In the genomic region with DNA sequence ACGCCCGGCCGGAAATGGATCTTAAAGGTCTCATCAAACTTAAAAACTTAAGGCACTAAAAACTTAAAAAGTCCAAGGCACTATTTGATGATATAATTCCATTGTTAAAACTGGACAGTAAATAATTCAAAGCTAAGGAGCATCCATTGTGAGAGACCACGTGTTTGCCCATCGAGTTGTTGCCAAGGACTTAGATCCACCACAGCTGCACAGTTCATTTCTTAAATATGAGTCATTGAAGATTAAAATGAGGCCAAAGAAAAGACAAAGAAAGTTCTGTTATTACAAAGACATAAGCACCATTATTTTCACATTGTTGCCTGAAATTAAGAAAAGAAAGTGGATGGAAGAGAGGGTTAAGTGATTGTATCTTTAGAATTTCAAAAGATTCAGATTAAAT, we compare ENCODE assay signal across 13 cellular contexts.
DNase-seq lines count a peak whose midpoint lies in the region; ATAC-seq, FAIRE-seq and TF ChIP-seq lines count a peak whose summit lies in the region.
"Had no signal": no experiment of that assay in that cellular context is flagged by ENCODE, and none has a peak within 500 bp of the region (broad histone marks: within the 10 kb centered on the region; RNA-seq: fewer than 3 reads in every experiment).

No MANE protein-coding gene starts in this region.

- no peak for ATAC-seq in GM21723 (IDR thresholded peaks at IDR 0.05; ENCODE audit: unreplicated experiment)
- no peak for ATAC-seq in GM19463 (IDR thresholded peaks at IDR 0.05; ENCODE audit: unreplicated experiment)
- ATAC-seq: activated CD4-positive, CD25-positive, alpha-beta regulatory T cell treated with anti-CD3 and anti-CD28 coated beads, Interleukin-2, amount 50 U/mL, for 24 hours; activated naive CD8-positive, alpha-beta T cell treated with anti-CD3 and anti-CD28 coated beads, Interleukin-2, amount 50 U/mL, for 24 hours; right lobe of liver had no signal

- no peak for FAIRE-seq in urothelium cell line (lab: Jason Lieb, UNC)

- peak; percentile 36 for DNase-seq in HS-5 (ENCODE audit: low read depth)
- DNase-seq in astrocyte of the hippocampus (ENCODE audit: low read depth, low spot score), result peak; percentile 52
- DNase-seq in foreskin fibroblast, result peak; percentile 41 to 56
- DNase-seq in urothelium cell line (ENCODE audit: low spot score), result peak; percentile 18
- DNase-seq in H7, result no peak
- DNase-seq: activated naive CD8-positive, alpha-beta T cell treated with anti-CD3 and anti-CD28 coated beads, Interleukin-2, amount 50 U/mL, for 24 hours; naive B cell; NCI-H1105; right lobe of liver; T-helper 1 cell had no signal

- no peaks in the 10 kb centered on the region for H3K36me3 ChIP-seq in H7 (replicated peaks; ENCODE audit: control insufficient read depth, insufficient read depth, low read length)
- H3K36me3 ChIP-seq: right lobe of liver had no signal

- TF ChIP-seq CTCF in foreskin fibroblast (IDR thresholded peaks at IDR 0.05; ENCODE audit: low read depth, low read length), result no peak

- no peak overlapping the region for H3K4me3 ChIP-seq in foreskin fibroblast (ENCODE audit: low read depth in 1 of 2, low read length in 2 of 2)
- H3K4me3 ChIP-seq in H7 (ENCODE audit: insufficient read depth, low read depth, low read length), result no peak overlapping the region
- H3K4me3 ChIP-seq: right lobe of liver had no signal

- no peaks in the 10 kb centered on the region for H3K27me3 ChIP-seq in H7 (ENCODE audit: control insufficient read depth, insufficient read depth, low read length)
- H3K27me3 ChIP-seq: right lobe of liver had no signal
